In the genomic region with DNA sequence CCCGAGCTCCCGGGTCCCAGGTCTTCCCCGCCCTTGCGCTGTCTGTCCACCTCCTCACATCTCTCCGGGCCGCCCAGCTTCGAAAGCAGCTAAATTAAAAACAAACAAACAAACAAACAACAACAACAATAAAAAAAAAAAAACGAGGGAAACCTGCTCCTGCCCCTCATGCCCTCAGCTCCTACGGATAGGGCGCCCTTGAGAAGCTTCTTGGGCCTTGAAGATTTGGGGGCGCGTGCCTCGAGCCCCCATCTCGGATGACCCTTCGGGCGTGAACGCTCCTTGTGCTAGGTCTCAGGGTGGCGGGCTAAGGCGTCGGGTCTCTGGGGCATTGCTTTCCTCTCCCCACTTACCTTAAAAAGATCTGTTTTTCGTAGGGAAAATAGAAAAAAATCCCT, we compare ENCODE assay signal across 9 cellular contexts. TPM values are rescaled to one million over a fixed set of nuclear protein-coding genes. Genes with fewer than 3 reads are reported as not detected.
DNase-seq lines count a peak whose midpoint lies in the region; ATAC-seq and TF ChIP-seq lines count a peak whose summit lies in the region.
"Had no signal": no experiment of that assay in that cellular context is flagged by ENCODE, and none has a peak within 500 bp of the region (broad histone marks: within the 10 kb centered on the region; RNA-seq: fewer than 3 reads in every experiment).

No MANE protein-coding gene starts in this region.

- CTCF ChIA-PET in PC-9 (lab: Charles Lee) = no interaction called here

- no peaks in the 10 kb centered on the region for H3K79me2 ChIP-seq in PC-9 (ENCODE audit: low read depth)

- peaks cover 26% of the 10 kb centered on the region for H3K4me1 Mint-ChIP-seq in osteocyte (ENCODE audit: unreplicated experiment)

- POLR2A ChIA-PET in PC-9 (lab: Charles Lee; ENCODE audit: unreplicated experiment) = no interaction called here

- no peak overlapping the region for H3K27ac ChIP-seq in BLaER1 treated with 17β-estradiol and CSF1 and Interleukin-3, amounts not matched to agents 10 nM and 100 nM
- H3K27ac ChIP-seq in PC-9 (no peak overlapping the region), esophagus muscularis mucosa (replicated peaks in 1 of 4) (peak overlapping the region; percentile 53 to 75 (median 61))

- peak overlapping the region; percentile 88 to 99 (median 97) for H3K4me2 ChIP-seq in BLaER1 treated with 17β-estradiol and CSF1 and Interleukin-3, amounts not matched to agents 10 nM and 100 nM
- H3K4me2 ChIP-seq in PC-9 = peak overlapping the region; percentile 61

- no peaks in the 10 kb centered on the region for H3K36me3 ChIP-seq in BLaER1 treated with 17β-estradiol and CSF1 and Interleukin-3, amounts not matched to agents 10 nM and 100 nM
- H3K36me3 ChIP-seq in PC-9 (ENCODE audit: low read depth) (no peaks in the 10 kb centered on the region), esophagus muscularis mucosa (no peaks in the 10 kb centered on the region)

- H3K9ac ChIP-seq in BLaER1 treated with 17β-estradiol and CSF1 and Interleukin-3, amounts not matched to agents 10 nM and 100 nM = peak overlapping the region in 8 of 11 experiments; percentile 49 to 69 (median 62); a peak in 11 of 22 replicates

- H3K9me3 Mint-ChIP-seq in osteocyte (ENCODE audit: unreplicated experiment) = no peaks in the 10 kb centered on the region

- H4K20me1 ChIP-seq in BLaER1 treated with 17β-estradiol and CSF1 and Interleukin-3, amounts not matched to agents 10 nM and 100 nM = peaks cover 0 to 21% (median 0%) of the 10 kb centered on the region in 11 experiments; a peak in 4 of 22 replicates
- no peaks in the 10 kb centered on the region for H4K20me1 ChIP-seq in PC-9 (ENCODE audit: insufficient read depth)

- intact Hi-C loops in PC-9 (cut with micrococcal nuclease; ENCODE audit: unreplicated experiment) = no loop called here
- intact Hi-C loops in esophagus muscularis mucosa (cut with DNase I) = loop anchor here (5.0 kb wide), 1 partner anchor 149 kb away; a partner anchor contains a TSS

- no TSS peak for BruUV-seq in PC-9 (replicated peaks; lab: Mats Ljungman, UMichigan)

- WGBS in esophagus muscularis mucosa = 2% methylated on average over 21 of the region's 21 CpGs

- no peak for ATAC-seq in GM18505 (IDR thresholded peaks at IDR 0.05; ENCODE audit: unreplicated experiment)
- ATAC-seq in HG03432 (IDR thresholded peaks at IDR 0.05; ENCODE audit: unreplicated experiment) = no peak

- H3K4me3 ChIP-seq in BLaER1 treated with 17β-estradiol and CSF1 and Interleukin-3, amounts not matched to agents 10 nM and 100 nM = peak overlapping the region; percentile 59 to 75 (median 66)
- H3K4me3 ChIP-seq in PC-9 (peak overlapping the region; percentile 50; the same call in 1 of the 2 replicates), esophagus muscularis mucosa (peak overlapping the region; percentile 64 to 78 (median 67))

- no peak for DNase-seq in PC-9
- DNase-seq in esophagus muscularis mucosa (ENCODE audit: extremely low spot score) = no peak
- no peak for DNase-seq in osteocyte (ENCODE audit: extremely low spot score, unreplicated experiment)
- no peak for DNase-seq in stimulated activated CD4-positive, alpha-beta T cell treated with anti-CD3 and anti-CD28 coated beads, Interleukin-4, amount 100 ng/mL, for 1 hour
- DNase-seq in HT-29 (ENCODE audit: low spot score) = no peak

- H3K4me3 Mint-ChIP-seq in osteocyte (ENCODE audit: unreplicated experiment) = peak overlapping the region; percentile 73

- no peak overlapping the region for H3K27ac Mint-ChIP-seq in osteocyte (ENCODE audit: unreplicated experiment)

- TF ChIP-seq POLR2A in esophagus muscularis mucosa (IDR thresholded peaks at IDR 0.05; ENCODE audit: low read depth) = no peak
- no peak for TF ChIP-seq POLR2A in GM18505 (IDR thresholded peaks at IDR 0.05; ENCODE audit: borderline replicate concordance, extremely low read depth, insufficient read depth, insufficient read length)

- TF ChIP-seq EP300 in esophagus muscularis mucosa (IDR thresholded peaks at IDR 0.05) = no peak

- H3F3A ChIP-seq in PC-9 (ENCODE audit: insufficient read depth, low read depth) = no peaks in the 10 kb centered on the region

- no peak for TF ChIP-seq CTCF in PC-9 (conservative IDR thresholded peaks at IDR 0.05)
- TF ChIP-seq CTCF in esophagus muscularis mucosa (IDR thresholded peaks at IDR 0.05) = no peak
- TF ChIP-seq CTCF in osteocyte (IDR thresholded peaks at IDR 0.05) = no peak

- no peaks in the 10 kb centered on the region for H3K36me3 Mint-ChIP-seq in osteocyte (ENCODE audit: unreplicated experiment)

- H3K27me3 ChIP-seq in BLaER1 treated with 17β-estradiol and CSF1 and Interleukin-3, amounts not matched to agents 10 nM and 100 nM = peaks cover 48 to 56% (median 52%) of the 10 kb centered on the region in 11 experiments
- H3K27me3 ChIP-seq in PC-9 (ENCODE audit: insufficient read depth, low read depth) = peaks cover 12% of the 10 kb centered on the region; the same call in 1 of the 2 replicates
- H3K27me3 ChIP-seq in esophagus muscularis mucosa = peaks cover 0 to 29% (median 0%) of the 10 kb centered on the region in 4 donors

- H3K9me2 ChIP-seq in PC-9 (ENCODE audit: insufficient read depth) = no peaks in the 10 kb centered on the region; the same call in 1 of the 2 replicates

- peaks cover 0 to 7% (median 0%) of the 10 kb centered on the region in 11 experiments; a peak in 1 of 22 replicates for H3K9me3 ChIP-seq in BLaER1 treated with 17β-estradiol and CSF1 and Interleukin-3, amounts not matched to agents 10 nM and 100 nM (replicated peaks in 1 of 11)
- no peaks in the 10 kb centered on the region for H3K9me3 ChIP-seq in PC-9 (ENCODE audit: insufficient read depth, low read depth)
- H3K9me3 ChIP-seq in esophagus muscularis mucosa = no peaks in the 10 kb centered on the region

- peaks cover 0 to 16% (median 10%) of the 10 kb centered on the region in 10 experiments; a peak in 16 of 20 replicates for H3K4me1 ChIP-seq in BLaER1 treated with 17β-estradiol and CSF1 and Interleukin-3, amounts not matched to agents 10 nM and 100 nM
- H3K4me1 ChIP-seq in PC-9 (replicated peaks; ENCODE audit: insufficient read depth) (no peaks in the 10 kb centered on the region), esophagus muscularis mucosa (peaks cover 5 to 29% (median 24%) of the 10 kb centered on the region in 4 donors)

- H3K27me3 Mint-ChIP-seq in osteocyte (ENCODE audit: unreplicated experiment) = peaks cover 81% of the 10 kb centered on the region

- peak overlapping the region; percentile 66 for H2AFZ ChIP-seq in PC-9

RNA-seq across cellular contexts. Expression of a gene that starts 0.7 kb away (rescaled TPM):
- total RNA-seq in PC-9 (2021) (not detected in 2 replicates), esophagus muscularis mucosa (10 to 100 TPM; 11.6 to 16.0 (median 12.1) TPM), osteocyte (0.24 TPM in 1 of 2 replicates, not detected in the other)
- total RNA-seq in HT-29 (2014; rRNA removed; shearing (Covaris generic)) = 0.64 TPM in 1 of 2 replicates, not detected in the other
- total RNA-seq: T-helper 1 cell treated with Interleukin-12 subunit alpha and Interleukin-12 subunit beta and Interleukin-4 antibody, amounts not matched to agents 30 ng/mL and 1 ng/mL, for 36 hours had no signal

Comparison
In these comparisons a context has a peak if more than half of its experiments do, and no peak if none do; other contexts are left out.
1. H3K27ac ChIP-seq: peak in esophagus muscularis mucosa (4 of 4); none in BLaER1 treated with 17β-estradiol and CSF1 and Interleukin-3, amounts not matched to agents 10 nM and 100 nM (0 of 11) and PC-9 (single experiment).
2. Peak in every context shown above with its lines, with median percentiles within 50 percentile points of each other: H3K4me3 ChIP-seq.